In genomic region chr10:1629326-1630036, GRCh38 we compare ENCODE assay signal across 1 cellular context.
TF ChIP-seq lines count a peak whose summit lies in the region.

No MANE protein-coding gene starts in this region.

TF ChIP-seq in WTC11, 78 proteins besides CTCF, POLR2A, EP300 and RAD21 (continued from another document):
- TF ChIP-seq, protein P1, sequence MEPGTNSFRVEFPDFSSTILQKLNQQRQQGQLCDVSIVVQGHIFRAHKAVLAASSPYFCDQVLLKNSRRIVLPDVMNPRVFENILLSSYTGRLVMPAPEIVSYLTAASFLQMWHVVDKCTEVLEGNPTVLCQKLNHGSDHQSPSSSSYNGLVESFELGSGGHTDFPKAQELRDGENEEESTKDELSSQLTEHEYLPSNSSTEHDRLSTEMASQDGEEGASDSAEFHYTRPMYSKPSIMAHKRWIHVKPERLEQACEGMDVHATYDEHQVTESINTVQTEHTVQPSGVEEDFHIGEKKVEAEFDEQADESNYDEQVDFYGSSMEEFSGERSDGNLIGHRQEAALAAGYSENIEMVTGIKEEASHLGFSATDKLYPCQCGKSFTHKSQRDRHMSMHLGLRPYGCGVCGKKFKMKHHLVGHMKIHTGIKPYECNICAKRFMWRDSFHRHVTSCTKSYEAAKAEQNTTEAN (CRISPR knock-in tag; IDR thresholded peaks at IDR 0.05), result no peak
- TF ChIP-seq MXD4 (CRISPR knock-in tag; IDR thresholded peaks at IDR 0.05; ENCODE audit: borderline replicate concordance), result no peak
- no peak for TF ChIP-seq PRDM15 (CRISPR knock-in tag; IDR thresholded peaks at IDR 0.05)
- no peak for TF ChIP-seq ELF4 (CRISPR knock-in tag; IDR thresholded peaks at IDR 0.05; ENCODE audit: low read depth)
- TF ChIP-seq USF1 (CRISPR knock-in tag; IDR thresholded peaks at IDR 0.05), result no peak
